ENCODE assay signal across 28 cellular contexts in genomic region chr14:94884616-94885230, GRCh38.
"Had no signal": no experiment of that assay in that cellular context is flagged by ENCODE, and none has a peak within 500 bp of the region (broad histone marks: within the 10 kb centered on the region; RNA-seq: fewer than 3 reads in every experiment).

No MANE protein-coding gene starts in this region.

- H3K9me3 Mint-ChIP-seq: activated CD4-positive, alpha-beta memory T cell treated with anti-CD3 and anti-CD28 coated beads, Interleukin-2, amount 10 ng/mL, durations not matched to agents 7 days and 5 days; activated CD4-positive, alpha-beta T cell treated with anti-CD3 and anti-CD28 coated beads, Interleukin-2, amount 10 ng/mL, durations not matched to agents 7 days and 5 days; activated naive CD4-positive, alpha-beta T cell treated with anti-CD3 and anti-CD28 coated beads, Interleukin-2, amount 50 U/mL, for 24 hours; activated naive CD8-positive, alpha-beta T cell treated with anti-CD3 and anti-CD28 coated beads, Interleukin-2, amount 50 U/mL, for 24 hours; activated T-cell treated with anti-CD3 and anti-CD28 coated beads, Interleukin-2, amount 50 U/mL, for 4 hours; activated T-helper 17 cell treated with anti-CD3 and anti-CD28 coated beads, Interleukin-2, amount 50 U/mL, for 72 hours; dendritic cell treated with granulocyte-macrophage colony-stimulating factor and Interleukin-4, amounts not matched to agents 40 ng/mL and 50 ng/mL, for 4 days; naive thymus-derived CD8-positive, alpha-beta T cell; stimulated activated memory B cell treated with anti-CD40 and anti-IgM and Interleukin-4, amounts not matched to agents 10 μg/mL and 1 μg/mL and 100 μg/mL, for 72 hours; stimulated activated naive CD8-positive, alpha-beta T cell treated with anti-CD3 and anti-CD28 coated beads, Interleukin-15, amount 100 ng/mL, for 72 hours had no signal

- H3K27me3 ChIP-seq: esophagus muscularis mucosa, right lobe of liver, upper lobe of left lung, vagina had no signal

- H3K36me3 Mint-ChIP-seq: activated naive CD4-positive, alpha-beta T cell treated with anti-CD3 and anti-CD28 coated beads, Interleukin-2, amount 50 U/mL, for 24 hours; naive thymus-derived CD8-positive, alpha-beta T cell; stimulated activated memory B cell treated with anti-CD40 and anti-IgM and Interleukin-4, amounts not matched to agents 10 μg/mL and 1 μg/mL and 100 μg/mL, for 72 hours; WTC11 had no signal

- H3K4me3 Mint-ChIP-seq: activated CD4-positive, alpha-beta memory T cell treated with anti-CD3 and anti-CD28 coated beads, Interleukin-2, amount 10 ng/mL, durations not matched to agents 7 days and 5 days; activated CD4-positive, alpha-beta T cell treated with anti-CD3 and anti-CD28 coated beads, Interleukin-2, amount 10 ng/mL, durations not matched to agents 7 days and 5 days; activated naive CD4-positive, alpha-beta T cell treated with anti-CD3 and anti-CD28 coated beads, Interleukin-2, amount 50 U/mL, for 24 hours; activated naive CD8-positive, alpha-beta T cell treated with anti-CD3 and anti-CD28 coated beads, Interleukin-2, amount 50 U/mL, for 24 hours; activated T-cell treated with anti-CD3 and anti-CD28 coated beads, Interleukin-2, amount 50 U/mL, for 4 hours; activated T-helper 17 cell treated with anti-CD3 and anti-CD28 coated beads, Interleukin-2, amount 50 U/mL, for 72 hours; central memory CD8-positive, alpha-beta T cell; dendritic cell treated with granulocyte-macrophage colony-stimulating factor and Interleukin-4, amounts not matched to agents 40 ng/mL and 50 ng/mL, for 4 days; naive thymus-derived CD8-positive, alpha-beta T cell; stimulated activated memory B cell treated with anti-CD40 and anti-IgM and Interleukin-4, amounts not matched to agents 10 μg/mL and 1 μg/mL and 100 μg/mL, for 72 hours; stimulated activated naive CD8-positive, alpha-beta T cell treated with anti-CD3 and anti-CD28 coated beads, Interleukin-15, amount 100 ng/mL, for 72 hours; T-helper 17 cell; WTC11 had no signal

- H3K4me1 ChIP-seq: esophagus muscularis mucosa, left ventricle myocardium inferior, right lobe of liver, upper lobe of left lung, vagina had no signal

- H3K27ac Mint-ChIP-seq: activated CD4-positive, alpha-beta memory T cell treated with anti-CD3 and anti-CD28 coated beads, Interleukin-2, amount 10 ng/mL, durations not matched to agents 7 days and 5 days; activated CD4-positive, alpha-beta T cell treated with anti-CD3 and anti-CD28 coated beads, Interleukin-2, amount 10 ng/mL, durations not matched to agents 7 days and 5 days; activated naive CD4-positive, alpha-beta T cell treated with anti-CD3 and anti-CD28 coated beads, Interleukin-2, amount 50 U/mL, for 24 hours; activated naive CD8-positive, alpha-beta T cell treated with anti-CD3 and anti-CD28 coated beads, Interleukin-2, amount 50 U/mL, for 24 hours; activated T-helper 17 cell treated with anti-CD3 and anti-CD28 coated beads, Interleukin-2, amount 50 U/mL, for 72 hours; dendritic cell treated with granulocyte-macrophage colony-stimulating factor and Interleukin-4, amounts not matched to agents 40 ng/mL and 50 ng/mL, for 4 days; progenitor cell of endocrine pancreas; stimulated activated memory B cell treated with anti-CD40 and anti-IgM and Interleukin-4, amounts not matched to agents 10 μg/mL and 1 μg/mL and 100 μg/mL, for 72 hours; T-helper 17 cell; WTC11 had no signal

- H3K4me3 ChIP-seq: esophagus muscularis mucosa, left ventricle myocardium inferior, right lobe of liver, upper lobe of left lung, vagina had no signal

- H3K36me3 ChIP-seq: esophagus muscularis mucosa, left ventricle myocardium inferior, right lobe of liver, upper lobe of left lung, vagina had no signal

- H3K9me3 ChIP-seq: esophagus muscularis mucosa, left ventricle myocardium inferior, right lobe of liver, upper lobe of left lung, vagina had no signal

- DNase-seq: activated CD4-positive, alpha-beta memory T cell treated with anti-CD3 and anti-CD28 coated beads, Interleukin-2, amount 10 ng/mL, durations not matched to agents 7 days and 5 days; activated CD4-positive, alpha-beta T cell treated with anti-CD3 and anti-CD28 coated beads for 1 hour; activated CD4-positive, alpha-beta T cell treated with anti-CD3 and anti-CD28 coated beads, Interleukin-2, amount 10 ng/mL, durations not matched to agents 7 days and 5 days; activated CD8-positive, alpha-beta memory T cell treated with anti-CD3 and anti-CD28 coated beads, Interleukin-2, amount 50 U/mL, for 48 hours; activated naive CD8-positive, alpha-beta T cell treated with anti-CD3 and anti-CD28 coated beads, Interleukin-2, amount 50 U/mL, for 24 hours; activated T-cell treated with anti-CD3 and anti-CD28 coated beads, Interleukin-2, amount 50 U/mL, for 4 hours; amygdala; foreskin melanocyte; left ventricle myocardium inferior; naive thymus-derived CD8-positive, alpha-beta T cell; right lobe of liver; stimulated activated CD4-positive, alpha-beta T cell treated with anti-CD3 and anti-CD28 coated beads, Interleukin-12 subunit alpha, Interleukin-12 subunit beta, amount 100 ng/mL, for 4 hours; stimulated activated CD4-positive, alpha-beta T cell treated with anti-CD3 and anti-CD28 coated beads, Interleukin-4, amount 100 ng/mL, for 1 hour; stimulated activated naive CD8-positive, alpha-beta T cell treated with anti-CD3 and anti-CD28 coated beads, Interleukin-15, amount 100 ng/mL, for 72 hours; substantia nigra; T-helper 17 cell; T1000; upper lobe of left lung had no signal

- ATAC-seq: activated naive CD8-positive, alpha-beta T cell treated with anti-CD3 and anti-CD28 coated beads, Interleukin-2, amount 50 U/mL, for 24 hours; activated T-cell treated with anti-CD3 and anti-CD28 coated beads, Interleukin-2, amount 50 U/mL, for 4 hours; activated T-helper 17 cell treated with anti-CD3 and anti-CD28 coated beads, Interleukin-2, amount 50 U/mL, for 72 hours; naive thymus-derived CD8-positive, alpha-beta T cell; right lobe of liver; stimulated activated memory B cell treated with anti-CD40 and anti-IgM and Interleukin-4, amounts not matched to agents 10 μg/mL and 1 μg/mL and 100 μg/mL, for 72 hours; stimulated activated naive CD8-positive, alpha-beta T cell treated with anti-CD3 and anti-CD28 coated beads, Interleukin-15, amount 100 ng/mL, for 72 hours; T-helper 17 cell; WTC11 had no signal

- FAIRE-seq: bronchial epithelial cell had no signal

- H3K4me1 Mint-ChIP-seq: activated CD4-positive, alpha-beta memory T cell treated with anti-CD3 and anti-CD28 coated beads, Interleukin-2, amount 10 ng/mL, durations not matched to agents 7 days and 5 days; activated CD4-positive, alpha-beta T cell treated with anti-CD3 and anti-CD28 coated beads, Interleukin-2, amount 10 ng/mL, durations not matched to agents 7 days and 5 days; activated naive CD4-positive, alpha-beta T cell treated with anti-CD3 and anti-CD28 coated beads, Interleukin-2, amount 50 U/mL, for 24 hours; activated naive CD8-positive, alpha-beta T cell treated with anti-CD3 and anti-CD28 coated beads, Interleukin-2, amount 50 U/mL, for 24 hours; activated T-helper 17 cell treated with anti-CD3 and anti-CD28 coated beads, Interleukin-2, amount 50 U/mL, for 72 hours; central memory CD8-positive, alpha-beta T cell; naive thymus-derived CD8-positive, alpha-beta T cell; stimulated activated memory B cell treated with anti-CD40 and anti-IgM and Interleukin-4, amounts not matched to agents 10 μg/mL and 1 μg/mL and 100 μg/mL, for 72 hours; stimulated activated naive CD8-positive, alpha-beta T cell treated with anti-CD3 and anti-CD28 coated beads, Interleukin-15, amount 100 ng/mL, for 72 hours; T-helper 17 cell; WTC11 had no signal

- H3K27ac ChIP-seq: esophagus muscularis mucosa, left ventricle myocardium inferior, right lobe of liver, upper lobe of left lung, vagina had no signal

- H3K27me3 Mint-ChIP-seq: activated CD4-positive, alpha-beta memory T cell treated with anti-CD3 and anti-CD28 coated beads, Interleukin-2, amount 10 ng/mL, durations not matched to agents 7 days and 5 days; activated CD4-positive, alpha-beta T cell treated with anti-CD3 and anti-CD28 coated beads, Interleukin-2, amount 10 ng/mL, durations not matched to agents 7 days and 5 days; activated naive CD4-positive, alpha-beta T cell treated with anti-CD3 and anti-CD28 coated beads, Interleukin-2, amount 50 U/mL, for 24 hours; dendritic cell treated with granulocyte-macrophage colony-stimulating factor and Interleukin-4, amounts not matched to agents 40 ng/mL and 50 ng/mL, for 4 days had no signal
